Comparison of ENCODE assay signal across 24 cellular contexts in the genomic region with DNA sequence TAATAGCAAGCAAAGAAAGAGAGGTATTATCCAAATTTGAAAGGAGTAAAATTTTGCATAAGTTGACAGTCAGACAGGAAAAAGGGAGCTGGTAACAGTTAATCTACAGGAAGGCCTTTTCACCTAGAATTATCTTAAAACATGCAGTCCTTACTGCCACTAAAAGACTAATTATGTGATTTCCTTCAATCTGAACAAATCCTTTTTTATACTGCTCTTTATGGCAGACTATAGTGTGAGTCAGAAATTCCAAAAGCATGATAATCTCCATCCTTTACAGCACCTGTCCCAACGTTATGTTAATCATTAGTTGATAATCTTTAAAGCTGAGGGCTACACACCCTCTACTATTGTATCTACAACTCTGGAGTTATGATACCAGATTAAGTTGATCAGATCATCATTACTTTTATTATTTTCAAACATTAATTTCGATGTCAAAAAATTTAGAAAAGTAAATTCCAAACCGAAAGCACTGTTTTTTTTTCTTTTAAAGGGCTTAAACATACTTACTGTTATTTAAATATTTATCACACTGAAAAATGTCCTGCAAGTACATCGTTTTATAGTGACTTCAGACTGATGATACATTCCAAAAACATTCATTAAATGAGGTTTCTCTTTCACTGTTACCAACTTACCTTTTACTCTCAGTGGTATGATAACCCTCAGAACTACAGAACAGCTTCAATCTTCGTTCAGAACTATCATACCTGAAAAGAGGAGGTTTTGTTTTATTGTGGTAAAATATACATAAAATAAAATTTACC. TPM values are rescaled to one million over a fixed set of nuclear protein-coding genes. Genes with fewer than 3 reads are reported as not detected.
A peak's percentile ranks its signal among the peaks of the same experiment; 100 is the strongest.
DNase-seq lines count a peak whose midpoint lies in the region; ATAC-seq, FAIRE-seq and TF ChIP-seq lines count a peak whose summit lies in the region.
"Had no signal": no experiment of that assay in that cellular context is flagged by ENCODE, and none has a peak within 500 bp of the region (broad histone marks: within the 10 kb centered on the region; RNA-seq: fewer than 3 reads in every experiment).

No MANE protein-coding gene starts in this region.

- 2% methylated on average over 5 of the region's 5 CpGs for WGBS in A549 (ENCODE audit: missing lambda C conversion rate)

- TF ChIP-seq POLR2A in A549 (IDR thresholded peaks at IDR 0.05; ENCODE audit: low read length) = no peak

- peak overlapping the region; percentile 81 for H3K4me2 ChIP-seq in A549
- H3K4me2 ChIP-seq in keratinocyte (ENCODE audit: control insufficient read depth, extremely low read depth, insufficient read depth, low read depth, low read length) = peak overlapping the region; percentile 19
- H3K4me2 ChIP-seq: neural progenitor cell had no signal

- H3K79me2 ChIP-seq in keratinocyte (ENCODE audit: control insufficient read depth, insufficient read depth, low read length) = no peaks in the 10 kb centered on the region

- CTCF ChIA-PET in A549 (lab: Yijun Ruan, JAX) = interaction anchor here (0.6 kb wide), 1 partner anchor 798 kb away, joined by 4 read pairs; no protein-coding TSS in a partner anchor

- peak; percentile 86 to 87 for ATAC-seq in A549
- ATAC-seq in GM21423 (IDR thresholded peaks at IDR 0.05; ENCODE audit: unreplicated experiment) = no peak
- ATAC-seq in GM21526 (IDR thresholded peaks at IDR 0.05; ENCODE audit: low FRiP score, unreplicated experiment) = no peak
- no peak for ATAC-seq in GM18519 (IDR thresholded peaks at IDR 0.05; ENCODE audit: low FRiP score, unreplicated experiment)
- ATAC-seq: activated T-cell treated with anti-CD3 and anti-CD28 coated beads, Interleukin-2, amount 50 U/mL, for 4 hours; heart left ventricle; right lobe of liver; T-cell had no signal

- TF ChIP-seq CTCF in A549 (IDR thresholded peaks at IDR 0.05) (no peak), keratinocyte (optimal IDR thresholded peaks at IDR 0.05 in 1 of 3, IDR thresholded peaks at IDR 0.05 in 1 of 3, conservative IDR thresholded peaks at IDR 0.05 in 1 of 3; ENCODE audit: extremely low read depth in 1 of 3, insufficient read depth in 2 of 3, low read length in 3 of 3) (no peak)

- peak overlapping the region; percentile 74 to 77 for H3K27ac ChIP-seq in A549
- no peak overlapping the region for H3K27ac ChIP-seq in keratinocyte (ENCODE audit: control insufficient read depth, insufficient read depth, low read length)
- H3K27ac ChIP-seq: cardiac muscle cell, heart left ventricle, neural progenitor cell, right lobe of liver, VCaP had no signal

- H3K27me3 ChIP-seq in keratinocyte (ENCODE audit: control insufficient read depth, extremely low read depth, insufficient read depth, low read length) = no peaks in the 10 kb centered on the region
- H3K27me3 ChIP-seq: cardiac muscle cell, heart left ventricle, neural progenitor cell, right lobe of liver had no signal

- TF ChIP-seq RAD21 in A549 (conservative IDR thresholded peaks at IDR 0.05 in 1 of 2, IDR thresholded peaks at IDR 0.05 in 1 of 2) = no peak

- H3K36me3 ChIP-seq in keratinocyte (ENCODE audit: control insufficient read depth in 2 of 2, extremely low read depth in 1 of 2, insufficient read depth in 2 of 2, low read length in 2 of 2) = no peaks in the 10 kb centered on the region
- H3K36me3 ChIP-seq: cardiac muscle cell, heart left ventricle, neural progenitor cell, right lobe of liver had no signal

- H2AFZ ChIP-seq in keratinocyte (ENCODE audit: control insufficient read depth, low read length) = no peak overlapping the region
- H2AFZ ChIP-seq: neural progenitor cell had no signal

- H3K9me3 ChIP-seq in A549 (peaks cover 12% of the 10 kb centered on the region; the same call in 1 of the 3 replicates), keratinocyte (ENCODE audit: control insufficient read depth, low read depth, low read length) (no peaks in the 10 kb centered on the region)
- H3K9me3 ChIP-seq: right lobe of liver had no signal

- TF ChIP-seq EP300 in A549 (IDR thresholded peaks at IDR 0.05) = no peak

- no peaks in the 10 kb centered on the region for H4K20me1 ChIP-seq in keratinocyte (ENCODE audit: control insufficient read depth, extremely low read depth, insufficient read depth, low read length)

- H3K4me3 ChIP-seq in A549 = no peak overlapping the region
- no peak overlapping the region for H3K4me3 ChIP-seq in keratinocyte (ENCODE audit: control insufficient read depth in 2 of 3, extremely low read depth in 1 of 3, insufficient read depth in 2 of 3, low read depth in 1 of 3, low read length in 3 of 3)
- H3K4me3 ChIP-seq: cardiac muscle cell, heart left ventricle, neural progenitor cell, right lobe of liver had no signal

- dilution Hi-C loops in keratinocyte (cut with MboI; ENCODE audit: extremely low pct_ligation_motif_present, low sequenced_read_pairs) = no loop called here

- H3K9me1 ChIP-seq in keratinocyte (ENCODE audit: control insufficient read depth, extremely low read depth, insufficient read depth, low read length) = no peaks in the 10 kb centered on the region

- no peak for FAIRE-seq in A549 (lab: Jason Lieb, UNC)
- FAIRE-seq in keratinocyte (lab: Jason Lieb, UNC) = peak; percentile 44
- FAIRE-seq: islet of Langerhans had no signal

- DNase-seq in A549 (ENCODE audit: low read depth in 1 of 2, low spot score in 1 of 2) (peak; percentile 16 to 27), HPDE6-E6E7 (ENCODE audit: extremely low spot score) (peak; percentile 31), SW480 (ENCODE audit: low spot score) (peak; percentile 9), keratinocyte (ENCODE audit: low read depth, low spot score) (no peak), middle frontal gyrus (ENCODE audit: extremely low spot score, low spot score) (no peak)
- DNase-seq: activated CD4-positive, alpha-beta memory T cell treated with anti-CD3 and anti-CD28 coated beads for 36 hours; activated T-cell treated with anti-CD3 and anti-CD28 coated beads, Interleukin-2, amount 50 U/mL, for 4 hours; CD4-positive, alpha-beta memory T cell; heart left ventricle; KBM-7; NCI-H1105 treated with DMSO at 0.1 percent for 48 hours; NCI-H2171; NCI-H748 treated with DMSO at 0.1 percent for 48 hours; right lobe of liver; RPMI8226; stimulated activated CD4-positive, alpha-beta T cell treated with anti-CD3 and anti-CD28 coated beads, Interleukin-2, amount 100 ng/mL, for 24 hours; T-cell had no signal

- POLR2A ChIA-PET in A549 (lab: Yijun Ruan, JAX) = interaction anchor here (0.7 to 1.4 kb wide), 2 partner anchors 37 to 40 kb away, joined by 3 to 9 read pairs; no protein-coding TSS in a partner anchor

- H3K4me1 ChIP-seq in A549 (peaks cover 27% of the 10 kb centered on the region), keratinocyte (ENCODE audit: control insufficient read depth, extremely low read depth, insufficient read depth, low read length) (peaks cover 10% of the 10 kb centered on the region)
- H3K4me1 ChIP-seq: heart left ventricle, neural progenitor cell, right lobe of liver had no signal

- no peak overlapping the region for H3K9ac ChIP-seq in keratinocyte (ENCODE audit: control insufficient read depth, extremely low read depth, insufficient read depth, low read length)
- H3K9ac ChIP-seq: neural progenitor cell had no signal

TF ChIP-seq in A549, 52 proteins besides CTCF, POLR2A, EP300 and RAD21:
- peak; percentile 57; the same call in 1 of the 2 replicates for TF ChIP-seq JUNB (IDR thresholded peaks at IDR 0.05)
- no peak for TF ChIP-seq BHLHE40 (IDR thresholded peaks at IDR 0.05; ENCODE audit: low read depth, low read length)
- 0 out of 2 replicates have a peak, but pooled peaks have one; percentile 25 for TF ChIP-seq FOSL2 (IDR thresholded peaks at IDR 0.05)
- peak; percentile 46; the same call in 1 of the 2 replicates for TF ChIP-seq FOSL2 (CRISPR knock-in tag; IDR thresholded peaks at IDR 0.05)

RNA-seq across cellular contexts. Expression of gene AKAP7, which starts 33.2 kb away (rescaled TPM):
- polyA plus RNA-seq in A549 (2011; rRNA removed) (2.8 and 3.7 TPM in 2 replicates), A549 (2017; fragmentation: RNase III; extraction: RNeasy Plus Mini Kit Qiagen cat#74134 plus additional on column Dnase treatment) (2.5 to 3.0 TPM (median 2.7 TPM) in 3 replicates), keratinocyte (0.67 to 1.7 TPM (median 1.0 TPM) in 3 replicates)
- polyA plus RNA-seq in A549 (2012; cell fraction: cytosol; rRNA removed) = 0.54 and 0.60 TPM in 2 replicates
- 0.20 and 0.80 TPM in 2 replicates for polyA plus RNA-seq in A549 (2012; cell fraction: nucleus; rRNA removed)
- 1.2 and 1.4 TPM in 2 replicates for polyA minus RNA-seq in A549 (2011; rRNA and poly(A)+ RNA removed)
- polyA plus RNA-seq in keratinocyte (2011; ENCODE audit: low read depth) = 2.6 TPM
- polyA plus RNA-seq in keratinocyte (2011; cell fraction: cytosol; rRNA removed) = 0.73 and 1.4 TPM in 2 replicates
- polyA plus RNA-seq in keratinocyte (2011; cell fraction: nucleus; rRNA removed) = 0.69 and 0.84 TPM in 2 replicates
- polyA plus RNA-seq in keratinocyte (2012; ENCODE audit: low replicate concordance) = 0.27 and 1.4 TPM in 2 replicates
- polyA minus RNA-seq in keratinocyte = 0.96 to 2.4 TPM in 2 of 3 replicates, not detected in the other
- 4.4 TPM for polyA minus RNA-seq in keratinocyte (2011; cell fraction: cytosol; rRNA and poly(A)+ RNA removed)
- 0.42 and 1.2 TPM in 2 replicates for polyA minus RNA-seq in keratinocyte (2011; cell fraction: nucleus; rRNA and poly(A)+ RNA removed)

RNA-seq across cellular contexts. Expression of gene EPB41L2, which starts 39.1 kb away (rescaled TPM):
- 33.9 and 42.9 TPM in 2 replicates for polyA plus RNA-seq in A549 (2011; rRNA removed)
- polyA plus RNA-seq in A549 (2012; cell fraction: cytosol; rRNA removed) = 18.9 and 22.1 TPM in 2 replicates
- polyA plus RNA-seq in A549 (2012; cell fraction: nucleus; rRNA removed) = 23.5 and 43.7 TPM in 2 replicates
- 50.3 to 59.9 TPM (median 56.3 TPM) in 3 replicates for polyA plus RNA-seq in A549 (2017; fragmentation: RNase III; extraction: RNeasy Plus Mini Kit Qiagen cat#74134 plus additional on column Dnase treatment)
- 43.1 and 60.3 TPM in 2 replicates for polyA minus RNA-seq in A549 (2011; rRNA and poly(A)+ RNA removed)
- polyA plus RNA-seq in keratinocyte = 9.7 to 23.8 TPM (median 22.0 TPM) in 3 replicates
- 17.3 TPM for polyA plus RNA-seq in keratinocyte (2011; ENCODE audit: low read depth)
- polyA plus RNA-seq in keratinocyte (2011; cell fraction: cytosol; rRNA removed) = 17.1 and 20.0 TPM in 2 replicates
- 35.7 and 41.3 TPM in 2 replicates for polyA plus RNA-seq in keratinocyte (2011; cell fraction: nucleus; rRNA removed)
- polyA plus RNA-seq in keratinocyte (2012; ENCODE audit: low replicate concordance) = 3.2 and 23.7 TPM in 2 replicates
- polyA minus RNA-seq in keratinocyte = 20.8 to 45.5 TPM (median 33.9 TPM) in 3 replicates
- 9.8 TPM for polyA minus RNA-seq in keratinocyte (2011; cell fraction: cytosol; rRNA and poly(A)+ RNA removed)
- 16.9 and 40.1 TPM in 2 replicates for polyA minus RNA-seq in keratinocyte (2011; cell fraction: nucleus; rRNA and poly(A)+ RNA removed)

Comparison
In these comparisons a context has a peak if more than half of its experiments do, and no peak if none do; other contexts are left out.
1. ATAC-seq: peak in A549 (2 of 2); none in GM21423 (single experiment), GM21526 (single experiment) and GM18519 (single experiment).
2. DNase-seq: peak in A549 (2 of 2), HPDE6-E6E7 (single experiment) and SW480 (single experiment); none in keratinocyte (single experiment) and middle frontal gyrus (single experiment).